Comparison of ENCODE assay signal across 8 cellular contexts in the genomic region with DNA sequence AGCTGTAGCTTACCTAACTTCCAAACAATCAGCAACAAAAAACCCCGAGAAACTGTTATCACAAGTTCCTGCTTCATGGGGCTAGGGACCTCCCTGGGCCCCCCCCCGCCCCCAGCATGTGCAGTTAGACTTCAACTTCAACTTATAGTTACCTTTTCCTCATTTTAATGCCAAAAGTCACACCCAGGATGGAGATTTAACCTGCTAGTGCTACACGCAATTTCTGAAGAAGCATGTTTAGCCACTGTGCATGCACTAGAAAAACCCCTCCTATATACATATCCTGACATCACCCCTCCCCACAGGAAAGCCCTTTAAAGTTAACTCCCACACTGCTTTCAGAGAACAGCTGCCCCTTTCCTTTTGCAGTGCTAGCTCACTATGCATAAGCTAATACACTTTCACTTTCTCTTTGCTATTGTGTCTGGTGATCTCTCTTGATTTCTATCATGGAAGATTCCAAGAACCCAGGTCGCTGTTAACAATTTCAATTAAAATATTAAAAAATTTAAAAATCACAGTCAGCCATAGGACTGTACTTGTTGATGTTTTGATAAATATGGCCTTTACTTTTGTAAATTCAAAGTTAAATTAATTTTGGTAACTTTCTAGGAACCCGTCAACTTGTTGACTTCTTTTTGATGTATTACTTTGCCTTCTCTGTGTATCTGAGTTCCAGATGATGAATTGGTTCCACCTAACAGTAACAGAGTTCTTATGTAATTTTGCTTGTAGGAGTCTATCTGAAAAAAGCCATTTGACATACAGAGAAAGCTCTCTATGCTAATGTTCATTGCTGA.
A peak's percentile ranks its signal among the peaks of the same experiment; 100 is the strongest.
DNase-seq lines count a peak whose midpoint lies in the region; ATAC-seq, FAIRE-seq and TF ChIP-seq lines count a peak whose summit lies in the region.

No MANE protein-coding gene starts in this region.

- H2AFZ ChIP-seq in DND-41 (ENCODE audit: low read depth, low read length) = no peak overlapping the region

- peaks cover 29% of the 10 kb centered on the region; the same call in 1 of the 2 replicates for H4K20me1 ChIP-seq in DND-41 (ENCODE audit: insufficient read depth, low read length)

- peak overlapping the region; percentile 24 for H3K9ac ChIP-seq in DND-41 (ENCODE audit: low read depth, low read length)

- peak overlapping the region; percentile 74 for H3K4me3 Mint-ChIP-seq in activated CD4-positive, alpha-beta T cell treated with anti-CD3 and anti-CD28 coated beads, Interleukin-2, amount 10 ng/mL, durations not matched to agents 7 days and 5 days

- H3K36me3 ChIP-seq in DND-41 (ENCODE audit: insufficient read depth, low read length) (peaks cover 62% of the 10 kb centered on the region), esophagus (ENCODE audit: control insufficient read depth in 2 of 2, insufficient read depth in 2 of 2, low read length in 1 of 2) (peaks cover 15 to 22% of the 10 kb centered on the region in 2 donors)

- peak overlapping the region; percentile 95 for H3K27ac Mint-ChIP-seq in activated CD4-positive, alpha-beta T cell treated with anti-CD3 and anti-CD28 coated beads, Interleukin-2, amount 10 ng/mL, durations not matched to agents 7 days and 5 days

- H3K27me3 ChIP-seq in DND-41 (ENCODE audit: insufficient read depth, low read length, poor library complexity) = no peaks in the 10 kb centered on the region
- no peaks in the 10 kb centered on the region for H3K27me3 ChIP-seq in esophagus (ENCODE audit: control insufficient read depth in 1 of 2, insufficient read depth in 2 of 2, low read length in 2 of 2)

- POLR2A ChIA-PET in activated CD4-positive, alpha-beta T cell treated with anti-CD3 and anti-CD28 coated beads, Interleukin-2, amount 10 ng/mL, durations not matched to agents 7 days and 5 days (lab: Charles Lee) = interaction anchor here (0.6 to 1.3 kb wide), 4 partner anchors 9 to 153 kb away, joined by 3 to 4 read pairs (median 3); no protein-coding TSS in a partner anchor

- peaks cover 62% of the 10 kb centered on the region for H3K36me3 Mint-ChIP-seq in activated CD4-positive, alpha-beta T cell treated with anti-CD3 and anti-CD28 coated beads, Interleukin-2, amount 10 ng/mL, durations not matched to agents 7 days and 5 days (ENCODE audit: low read depth)

- H3K4me1 ChIP-seq in DND-41 (ENCODE audit: insufficient read depth, low read length) (peaks cover 37% of the 10 kb centered on the region), esophagus (ENCODE audit: control insufficient read depth in 2 of 2, insufficient read depth in 2 of 2, low read length in 1 of 2) (peaks cover 0 to 3% of the 10 kb centered on the region in 2 donors)

- peak overlapping the region in 1 of 2 experiments; percentile 31; a peak in 2 of 4 replicates for H3K4me3 ChIP-seq in DND-41 (ENCODE audit: low read depth in 1 of 2, low read length in 2 of 2)
- H3K4me3 ChIP-seq in esophagus (ENCODE audit: low read depth in 1 of 2, low read length in 2 of 2) = no peak overlapping the region

- TF ChIP-seq CTCF in DND-41 (IDR thresholded peaks at IDR 0.05; ENCODE audit: borderline replicate concordance, extremely low read depth, low read length, poor library complexity, severe bottlenecking) = no peak

- FAIRE-seq in HTR-8/SVneo (lab: Jason Lieb, UNC) = no peak

- intact Hi-C loops in sciatic nerve (cut with DNase I) (no loop called here), posterior cingulate gyrus (cut with DNase I) (no loop called here)

- 40 to 43% methylated on average over 5 of the region's 5 CpGs for WGBS in esophagus, 2 donors

- H3K27ac ChIP-seq in DND-41 (ENCODE audit: low read length) (peak overlapping the region; percentile 55), esophagus (ENCODE audit: low read depth in 2 of 2, low read length in 1 of 2) (peak overlapping the region; percentile 29 to 40)

- peaks cover 73% of the 10 kb centered on the region for H3K4me1 Mint-ChIP-seq in activated CD4-positive, alpha-beta T cell treated with anti-CD3 and anti-CD28 coated beads, Interleukin-2, amount 10 ng/mL, durations not matched to agents 7 days and 5 days

- H3K9me3 ChIP-seq in DND-41 (ENCODE audit: insufficient read depth, low read length, severe bottlenecking) = no peaks in the 10 kb centered on the region
- H3K9me3 ChIP-seq in esophagus (ENCODE audit: control insufficient read depth in 2 of 2, insufficient read depth in 1 of 2, low read depth in 1 of 2, low read length in 1 of 2) = no peaks in the 10 kb centered on the region

- H3K79me2 ChIP-seq in DND-41 (ENCODE audit: insufficient read depth, low read length) = peaks cover 50% of the 10 kb centered on the region

- ATAC-seq in DND-41 (ENCODE audit: insufficient read depth, low read depth) = peak; percentile 100
- peak; percentile 77 for ATAC-seq in GM21423 (IDR thresholded peaks at IDR 0.05; ENCODE audit: unreplicated experiment)
- ATAC-seq in sciatic nerve = peak; percentile 40

- no peaks in the 10 kb centered on the region for H3K9me3 Mint-ChIP-seq in activated CD4-positive, alpha-beta T cell treated with anti-CD3 and anti-CD28 coated beads, Interleukin-2, amount 10 ng/mL, durations not matched to agents 7 days and 5 days

- no peaks in the 10 kb centered on the region for H3K27me3 Mint-ChIP-seq in activated CD4-positive, alpha-beta T cell treated with anti-CD3 and anti-CD28 coated beads, Interleukin-2, amount 10 ng/mL, durations not matched to agents 7 days and 5 days

- H3K4me2 ChIP-seq in DND-41 (ENCODE audit: insufficient read depth, low read length) = peak overlapping the region; percentile 60

- CTCF ChIA-PET in activated CD4-positive, alpha-beta T cell treated with anti-CD3 and anti-CD28 coated beads, Interleukin-2, amount 10 ng/mL, durations not matched to agents 7 days and 5 days (lab: Charles Lee) = interaction anchor here (0.7 to 2.2 kb wide), 8 partner anchors 9 to 187 kb away, joined by 3 to 11 read pairs (median 4); no protein-coding TSS in a partner anchor

- DNase-seq in DND-41 (peak; percentile 81), HTR-8/SVneo (ENCODE audit: insufficient read length, low spot score) (peak; percentile 48), sciatic nerve (ENCODE audit: low spot score) (no peak), posterior cingulate gyrus (no peak), ecto neural progenitor cell (ENCODE audit: low spot score) (no peak)
- peak; percentile 85 for DNase-seq in activated CD4-positive, alpha-beta T cell treated with anti-CD3 and anti-CD28 coated beads, Interleukin-2, amount 10 ng/mL, durations not matched to agents 7 days and 5 days

Comparison
In these comparisons a context has a peak if more than half of its experiments do, and no peak if none do; other contexts are left out.
1. ATAC-seq: peak in every context shown above with its lines; median percentile 100 in DND-41; 77 in GM21423; 40 in sciatic nerve.
2. DNase-seq: peak in DND-41 (single experiment), HTR-8/SVneo (single experiment) and activated CD4-positive, alpha-beta T cell treated with anti-CD3 and anti-CD28 coated beads, Interleukin-2, amount 10 ng/mL, durations not matched to agents 7 days and 5 days (single experiment); none in sciatic nerve (single experiment), posterior cingulate gyrus (0 of 10) and ecto neural progenitor cell (single experiment).